Comparison of ENCODE assay signal across 8 cellular contexts in the genomic region with DNA sequence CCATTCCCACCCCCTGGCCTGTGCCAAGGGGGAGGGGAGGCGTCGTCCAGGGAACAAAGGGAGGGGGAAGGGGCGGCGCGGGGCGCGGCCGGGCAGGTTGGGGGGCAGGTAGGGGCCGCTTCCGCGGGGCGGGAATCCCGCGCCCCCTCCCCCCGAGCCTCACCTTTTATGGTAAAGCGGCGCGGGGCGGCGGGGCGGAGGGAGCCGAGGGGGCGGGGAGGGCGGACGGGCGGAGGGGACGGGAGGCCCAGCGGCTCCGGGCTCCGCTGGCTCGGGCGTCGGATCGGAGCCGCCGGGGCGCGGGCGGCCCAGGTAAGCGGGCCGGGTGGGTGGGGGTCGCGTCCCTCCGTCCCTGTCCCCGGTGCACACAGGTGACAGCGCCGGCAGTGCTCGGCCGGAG. TPM values are rescaled to one million over a fixed set of nuclear protein-coding genes. Genes with fewer than 3 reads are reported as not detected.
DNase-seq lines count a peak whose midpoint lies in the region; ATAC-seq lines count a peak whose summit lies in the region.

Gene FBLIM1, plus strand, starts transcription at position 259 of the 400 bp plus-strand sequence. CDS start 6,189 bp downstream, outside the sequence.

- H3K4me3 Mint-ChIP-seq in activated naive CD8-positive, alpha-beta T cell treated with anti-CD3 and anti-CD28 coated beads for 36 hours: peak within 1 kb of the TSS; percentile 65

- no peaks in the 10 kb centered on the region for H3K27me3 ChIP-seq in right cardiac atrium (ENCODE audit: control insufficient read depth, insufficient read depth)

- no peaks in the 10 kb centered on the region for H3K9me3 Mint-ChIP-seq in activated naive CD8-positive, alpha-beta T cell treated with anti-CD3 and anti-CD28 coated beads for 36 hours

- ATAC-seq in right cardiac atrium (peak; percentile 19 to 22), GM21723 (IDR thresholded peaks at IDR 0.05; ENCODE audit: unreplicated experiment) (no peak), HG02938 (IDR thresholded peaks at IDR 0.05; ENCODE audit: unreplicated experiment) (no peak)

- no peaks in the 10 kb centered on the region for H3K36me3 Mint-ChIP-seq in activated naive CD8-positive, alpha-beta T cell treated with anti-CD3 and anti-CD28 coated beads for 36 hours

- H3K4me3 ChIP-seq in right cardiac atrium (ENCODE audit: low read length): peak within 1 kb of the TSS; percentile 97

- H3K9me3 ChIP-seq in right cardiac atrium (ENCODE audit: control insufficient read depth, low read length): no peaks in the 10 kb centered on the region

- peaks cover 7% of the 10 kb centered on the region for H3K4me1 ChIP-seq in right cardiac atrium (ENCODE audit: control insufficient read depth, insufficient read depth, low read length)

- WGBS in right cardiac atrium: under 1% methylated on average over 43 of the region's 49 CpGs

- H3K27me3 Mint-ChIP-seq in activated naive CD8-positive, alpha-beta T cell treated with anti-CD3 and anti-CD28 coated beads for 36 hours: peaks cover 67% of the 10 kb centered on the region

- H3K27ac ChIP-seq in right cardiac atrium (ENCODE audit: low read length): peak within 1 kb of the TSS; percentile 86

- intact Hi-C loops in right cardiac atrium (cut with DNase I): no loop called here

- H3K27ac Mint-ChIP-seq in activated naive CD8-positive, alpha-beta T cell treated with anti-CD3 and anti-CD28 coated beads for 36 hours: no peak within 1 kb of the TSS

- DNase-seq in NCI-H2029 (lab: John Stamatoyannopoulos, UW) (peak; percentile 24), NCI-H2029 treated with DMSO at 0.1 percent for 48 hours (lab: John Stamatoyannopoulos, UW) (no peak), right cardiac atrium (peak in 1 of 3 donors; percentile 78), renal cortical epithelial cell (ENCODE audit: low read depth) (no peak)
- DNase-seq in activated naive CD8-positive, alpha-beta T cell treated with anti-CD3 and anti-CD28 coated beads for 36 hours: no peak
- no peak for DNase-seq in NK-92 treated with Interleukin-12 subunit alpha and Interleukin-12 subunit beta, amount 100 ng/mL, for 24 hours (lab: John Stamatoyannopoulos, UW)

- peaks cover 6% of the 10 kb centered on the region for H3K4me1 Mint-ChIP-seq in activated naive CD8-positive, alpha-beta T cell treated with anti-CD3 and anti-CD28 coated beads for 36 hours

RNA-seq across cellular contexts. Expression of gene FBLIM1, which starts in this region (rescaled TPM):
- not detected for total RNA-seq in activated naive CD8-positive, alpha-beta T cell treated with anti-CD3 and anti-CD28 coated beads for 36 hours
- total RNA-seq in right cardiac atrium (100 to 1,000 TPM in 1 of 4 donors, 10 to 100 TPM in 3; 83.6 to 112 (median 94.6) TPM), renal cortical epithelial cell (213 and 231 TPM in 2 replicates)
- 95.0 TPM for polyA plus RNA-seq in right cardiac atrium

Comparison
In these comparisons a context has a peak if more than half of its experiments do, and no peak if none do; other contexts are left out.
1. RNA of gene FBLIM1 (total RNA-seq): 213 to 231 TPM in renal cortical epithelial cell and 83.6 to 112 TPM in right cardiac atrium; not detected in activated naive CD8-positive, alpha-beta T cell treated with anti-CD3 and anti-CD28 coated beads for 36 hours; every median in the first group is over 10 times any median in the second.
2. ATAC-seq: peak in right cardiac atrium (2 of 2); none in GM21723 (single experiment) and HG02938 (single experiment).